Comparison of ENCODE assay signal across 27 cellular contexts in genomic region chr18:61329398-61329797, GRCh38.
"Had no signal": no experiment of that assay in that cellular context is flagged by ENCODE, and none has a peak within 500 bp of the region (broad histone marks: within the 10 kb centered on the region; RNA-seq: fewer than 3 reads in every experiment).

No MANE protein-coding gene starts in this region.

- H3K27ac ChIP-seq: adrenal gland, body of pancreas, cardiac muscle cell, epithelial cell of prostate, esophagus squamous epithelium, gastroesophageal sphincter, WERI-Rb-1 had no signal

- DNase-seq: activated B cell treated with CpG ODN at 0.5 μM for 24 hours; activated CD4-positive, alpha-beta T cell treated with anti-CD3 and anti-CD28 coated beads for 48 hours; activated CD4-positive, alpha-beta T cell treated with anti-CD3 and anti-CD28 coated beads, Interleukin-2, amount 50 U/mL, for 1 hour; activated CD4-positive, alpha-beta T cell treated with anti-CD3 and anti-CD28 coated beads, Interleukin-2, amount 50 U/mL, for 48 hours; activated CD8-positive, alpha-beta memory T cell treated with anti-CD3 and anti-CD28 coated beads for 24 hours; activated CD8-positive, alpha-beta T cell treated with anti-CD3 and anti-CD28 coated beads for 36 hours; activated effector memory CD4-positive, alpha-beta T cell treated with anti-CD3 and anti-CD28 coated beads, Interleukin-2, amount 50 U/mL, for 16 hours; activated naive CD4-positive, alpha-beta T cell treated with anti-CD3 and anti-CD28 coated beads for 36 hours; activated naive CD8-positive, alpha-beta T cell treated with anti-CD3 and anti-CD28 coated beads for 36 hours; activated naive CD8-positive, alpha-beta T cell treated with anti-CD3 and anti-CD28 coated beads, Interleukin-2, amount 50 U/mL, for 24 hours; activated T-cell treated with anti-CD3 and anti-CD28 coated beads, Interleukin-2, amount 50 U/mL, for 48 hours; adrenal gland; aorta; body of pancreas; cortex of kidney; dermis blood vessel endothelial cell; effector CD8-positive, alpha-beta T cell; esophagus squamous epithelium; foreskin melanocyte; T-helper 1 cell; T-helper 17 cell; T1000; WERI-Rb-1 had no signal

- ATAC-seq: activated CD4-positive, CD25-positive, alpha-beta regulatory T cell treated with anti-CD3 and anti-CD28 coated beads, Interleukin-2, amount 50 U/mL, for 24 hours; activated CD8-positive, alpha-beta T cell treated with anti-CD3 and anti-CD28 coated beads for 36 hours; activated naive CD8-positive, alpha-beta T cell treated with anti-CD3 and anti-CD28 coated beads, Interleukin-2, amount 50 U/mL, for 24 hours; body of pancreas; gastroesophageal sphincter; T-helper 17 cell had no signal
